In the genomic region with DNA sequence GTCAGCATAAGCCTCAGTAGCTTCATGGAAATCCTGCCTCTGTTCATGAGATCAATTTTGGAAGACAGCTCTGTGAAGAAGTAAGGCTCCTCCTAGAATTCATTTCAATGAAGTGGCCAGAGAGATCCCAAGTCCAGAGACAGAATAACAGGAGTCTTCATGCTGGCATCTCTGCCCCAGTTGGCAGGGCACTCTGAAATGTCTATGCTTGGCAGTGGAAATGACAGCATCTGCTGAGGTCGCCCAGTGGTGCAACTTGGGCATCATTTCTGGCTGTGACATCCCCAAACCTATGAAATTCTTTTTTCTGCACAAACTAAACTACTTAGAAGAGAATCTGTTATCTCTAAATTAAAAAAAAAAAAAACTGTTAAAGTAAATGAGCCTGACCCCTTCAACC, we compare ENCODE assay signal across 7 cellular contexts.
"Had no signal": no experiment of that assay in that cellular context is flagged by ENCODE, and none has a peak within 500 bp of the region (broad histone marks: within the 10 kb centered on the region; RNA-seq: fewer than 3 reads in every experiment).

No MANE protein-coding gene starts in this region.

- H3K27ac ChIP-seq: GM23248 had no signal

- ATAC-seq: HCT116 had no signal

- H3K9me3 ChIP-seq: HAP-1 had no signal

- H3K4me1 ChIP-seq: HAP-1 had no signal

- H3K9me3 Mint-ChIP-seq: HFFc6 had no signal

- H3K4me3 ChIP-seq: GM23248, HAP-1 had no signal

- H3K27ac Mint-ChIP-seq: HFFc6 had no signal

- H3K36me3 ChIP-seq: HAP-1 had no signal

- H3K4me3 Mint-ChIP-seq: HFFc6 had no signal

- DNase-seq: GM23248, GOT3, H7, HFFc6, IMR-90 had no signal
